ENCODE assay signal across 23 cellular contexts in genomic region chr3:160691962-160692361, GRCh38. TPM values are rescaled to one million over a fixed set of nuclear protein-coding genes. Genes with fewer than 3 reads are reported as not detected.
A peak's percentile ranks its signal among the peaks of the same experiment; 100 is the strongest.
DNase-seq lines count a peak whose midpoint lies in the region; ATAC-seq, FAIRE-seq and TF ChIP-seq lines count a peak whose summit lies in the region.
"Had no signal": no experiment of that assay in that cellular context is flagged by ENCODE, and none has a peak within 500 bp of the region (broad histone marks: within the 10 kb centered on the region; RNA-seq: fewer than 3 reads in every experiment).

No MANE protein-coding gene starts in this region.

- H3K27ac ChIP-seq in PC-3 (ENCODE audit: low read length) (no peak overlapping the region), neural progenitor cell (no peak overlapping the region)
- H3K27ac ChIP-seq: BLaER1, C4-2B had no signal

- H3K27ac Mint-ChIP-seq in neural progenitor cell, result no peak overlapping the region
- H3K27ac Mint-ChIP-seq: B cell; CD4-positive, CD25-positive, alpha-beta regulatory T cell; CD8-positive, alpha-beta T cell; HFFc6 had no signal

- no peaks in the 10 kb centered on the region for H3K9me3 Mint-ChIP-seq in neural progenitor cell
- H3K9me3 Mint-ChIP-seq: CD4-positive, CD25-positive, alpha-beta regulatory T cell; CD8-positive, alpha-beta T cell had no signal

- no peaks in the 10 kb centered on the region for H3K9me2 ChIP-seq in PC-3 (replicated peaks; ENCODE audit: low read length)

- no peak overlapping the region for H3K9ac ChIP-seq in PC-3 (ENCODE audit: low read length)
- H3K9ac ChIP-seq in neural progenitor cell, result no peak overlapping the region
- H3K9ac ChIP-seq: BLaER1 had no signal

- no peaks in the 10 kb centered on the region for H3F3A ChIP-seq in PC-3 (ENCODE audit: low read length, unreplicated experiment)
- H3F3A ChIP-seq in neural progenitor cell (ENCODE audit: low read depth), result no peaks in the 10 kb centered on the region

- H3K4me2 ChIP-seq in PC-3 (ENCODE audit: low read length), result no peak overlapping the region
- no peak overlapping the region for H3K4me2 ChIP-seq in neural progenitor cell
- H3K4me2 ChIP-seq: BLaER1 had no signal

- H3K4me3 ChIP-seq in PC-3 (ENCODE audit: low read length), result no peak overlapping the region
- no peak overlapping the region for H3K4me3 ChIP-seq in neural progenitor cell
- H3K4me3 ChIP-seq: BLaER1 had no signal

- H3K9me3 ChIP-seq in PC-3 (ENCODE audit: low read length) (no peaks in the 10 kb centered on the region), neural progenitor cell (ENCODE audit: low read depth) (no peaks in the 10 kb centered on the region)
- H3K9me3 ChIP-seq: BLaER1 had no signal

- H3K79me2 ChIP-seq in PC-3 (ENCODE audit: low read length) (no peaks in the 10 kb centered on the region), neural progenitor cell (ENCODE audit: low read depth) (no peaks in the 10 kb centered on the region)

- no peak overlapping the region for H3K4me3 Mint-ChIP-seq in neural progenitor cell
- H3K4me3 Mint-ChIP-seq: B cell; CD8-positive, alpha-beta T cell had no signal

- peak; percentile 58 for DNase-seq in EH (ENCODE audit: low read depth)
- no peak for DNase-seq in HEK293T (ENCODE audit: extremely low spot score)
- peak; percentile 23 for DNase-seq in PC-3
- no peak for DNase-seq in neural progenitor cell (ENCODE audit: low spot score)
- no peak for DNase-seq in MV-4-11 (lab: John Stamatoyannopoulos, UW)
- DNase-seq in GM19239 (ENCODE audit: insufficient read length, low spot score), result no peak
- DNase-seq: CD4-positive, CD25-positive, alpha-beta regulatory T cell; CD8-positive, alpha-beta T cell; DMS 273 treated with DMSO at 0.1 percent for 48 hours; DMS79; GF-D8; GOT3; HCEC 1CT; HFFc6 had no signal

- peaks cover 4% of the 10 kb centered on the region for H3K4me1 Mint-ChIP-seq in neural progenitor cell
- H3K4me1 Mint-ChIP-seq: B cell had no signal

- peak; percentile 27; the same call in 1 of the 2 replicates for ATAC-seq in PC-3
- ATAC-seq: CD8-positive, alpha-beta T cell had no signal

- no peaks in the 10 kb centered on the region for H4K20me1 ChIP-seq in PC-3 (ENCODE audit: low read length)
- no peaks in the 10 kb centered on the region for H4K20me1 ChIP-seq in neural progenitor cell (ENCODE audit: low read depth)
- H4K20me1 ChIP-seq: BLaER1 had no signal

- H2AFZ ChIP-seq in PC-3 (ENCODE audit: low read length) (no peak overlapping the region), neural progenitor cell (replicated peaks) (no peak overlapping the region)

- intact Hi-C loops in PC-3 (cut with micrococcal nuclease), result no loop called here

- no peaks in the 10 kb centered on the region for H3K27me3 Mint-ChIP-seq in neural progenitor cell (ENCODE audit: insufficient read depth, low read depth)
- H3K27me3 Mint-ChIP-seq: B cell had no signal

- POLR2A ChIA-PET in HEK293T (lab: Yijun Ruan, JAX), result no interaction called here
- POLR2A ChIA-PET in PC-3 (lab: Charles Lee; ENCODE audit: unreplicated experiment), result no interaction called here

- BruUV-seq in PC-3 (replicated peaks; lab: Mats Ljungman, UMichigan), result no TSS peak

- CTCF ChIA-PET in HEK293T (lab: Yijun Ruan, JAX), result no interaction called here
- CTCF ChIA-PET in PC-3 (lab: Charles Lee), result no interaction called here

- FAIRE-seq in GM19239 (lab: Jason Lieb, UNC), result no peak
- FAIRE-seq: A204.1, D721Med, GM12891, GM18507, H54 had no signal

- H3K36me3 ChIP-seq in PC-3 (ENCODE audit: low read depth, low read length) (no peaks in the 10 kb centered on the region), neural progenitor cell (no peaks in the 10 kb centered on the region)
- H3K36me3 ChIP-seq: BLaER1 had no signal

- H3K27me3 ChIP-seq in PC-3 (ENCODE audit: low read length) (no peaks in the 10 kb centered on the region), neural progenitor cell (no peaks in the 10 kb centered on the region)
- H3K27me3 ChIP-seq: BLaER1 had no signal

- peaks cover 1% of the 10 kb centered on the region for H3K36me3 Mint-ChIP-seq in neural progenitor cell
- H3K36me3 Mint-ChIP-seq: CD4-positive, CD25-positive, alpha-beta regulatory T cell; CD8-positive, alpha-beta T cell had no signal

- TF ChIP-seq CTCF in PC-3 (conservative IDR thresholded peaks at IDR 0.05; ENCODE audit: low read depth, low read length) (no peak), neural progenitor cell (IDR thresholded peaks at IDR 0.05) (no peak)

- H3K4me1 ChIP-seq in PC-3 (ENCODE audit: insufficient read depth, low read length), result no peaks in the 10 kb centered on the region
- H3K4me1 ChIP-seq in neural progenitor cell, result no peaks in the 10 kb centered on the region
- H3K4me1 ChIP-seq: BLaER1 had no signal

TF ChIP-seq in HEK293T, 16 proteins besides CTCF, POLR2A, EP300 and RAD21:
- no peak for TF ChIP-seq SP1 (IDR thresholded peaks at IDR 0.05)
- no peak for TF ChIP-seq FOXK2 (IDR thresholded peaks at IDR 0.05)
- TF ChIP-seq CTBP1 (IDR thresholded peaks at IDR 0.05; ENCODE audit: borderline replicate concordance), result peak; percentile 56; the same call in 1 of the 2 replicates
- TF ChIP-seq PKNOX1 (IDR thresholded peaks at IDR 0.05), result peak; percentile 65
- no peak for TF ChIP-seq ARNT (IDR thresholded peaks at IDR 0.05)
- TF ChIP-seq BHLHE40 (IDR thresholded peaks at IDR 0.05; ENCODE audit: borderline replicate concordance), result no peak
TF ChIP-seq in HEK293T: peak in this region for 2.

RNA-seq across cellular contexts. Expression of gene ARL14, which starts 15.0 kb away (rescaled TPM):
- total RNA-seq in PC-3 (2014; rRNA removed), result 3.9 and 4.2 TPM in 2 replicates
- not detected in 2 replicates for total RNA-seq in neural progenitor cell (ENCODE audit: low replicate concordance)
- total RNA-seq: CD4-positive, CD25-positive, alpha-beta regulatory T cell; CD8-positive, alpha-beta T cell; G401 had no signal

Comparison
In these comparisons a context has a peak if more than half of its experiments do, and no peak if none do; other contexts are left out.
1. DNase-seq: peak in EH (single experiment) and PC-3 (single experiment); none in HEK293T (single experiment), neural progenitor cell (single experiment), MV-4-11 (single experiment) and GM19239 (single experiment).